In genomic region chr7:73342645-73343044, GRCh38 we compare ENCODE assay signal across 9 cellular contexts. TPM values are rescaled to one million over a fixed set of nuclear protein-coding genes. Genes with fewer than 3 reads are reported as not detected.
A peak's percentile ranks its signal among the peaks of the same experiment; 100 is the strongest.
DNase-seq lines count a peak whose midpoint lies in the region; ATAC-seq and TF ChIP-seq lines count a peak whose summit lies in the region.
"Had no signal": no experiment of that assay in that cellular context is flagged by ENCODE, and none has a peak within 500 bp of the region (broad histone marks: within the 10 kb centered on the region; RNA-seq: fewer than 3 reads in every experiment).

No MANE protein-coding gene starts in this region.

- H3K9me3 ChIP-seq in right atrium auricular region, result no peaks in the 10 kb centered on the region
- no peaks in the 10 kb centered on the region for H3K9me3 ChIP-seq in mammary epithelial cell (replicated peaks; ENCODE audit: insufficient read depth, low read length)
- H3K9me3 ChIP-seq in lung (ENCODE audit: control insufficient read depth in 2 of 2, insufficient read depth in 1 of 2, low read length in 1 of 2), result no peaks in the 10 kb centered on the region
- H3K9me3 ChIP-seq in suprapubic skin, result no peaks in the 10 kb centered on the region

- H3K4me1 ChIP-seq in right atrium auricular region (no peaks in the 10 kb centered on the region), mammary epithelial cell (ENCODE audit: insufficient read depth, low read length) (no peaks in the 10 kb centered on the region), lung (ENCODE audit: control insufficient read depth in 2 of 2, insufficient read depth in 2 of 2, low read length in 2 of 2) (no peaks in the 10 kb centered on the region), suprapubic skin (peaks cover 5% of the 10 kb centered on the region)

- no peaks in the 10 kb centered on the region for H3K27me3 ChIP-seq in right atrium auricular region
- no peaks in the 10 kb centered on the region for H3K27me3 ChIP-seq in mammary epithelial cell (ENCODE audit: insufficient read depth, low read length)
- H3K27me3 ChIP-seq in lung (ENCODE audit: control insufficient read depth, insufficient read depth), result no peaks in the 10 kb centered on the region
- peaks cover 9% of the 10 kb centered on the region for H3K27me3 ChIP-seq in suprapubic skin

- TF ChIP-seq CTCF in right atrium auricular region (IDR thresholded peaks at IDR 0.05) (peak in 1 of 2 donors; percentile 63), mammary epithelial cell (conservative IDR thresholded peaks at IDR 0.05 in 1 of 2, IDR thresholded peaks at IDR 0.05 in 1 of 2; ENCODE audit: extremely low read depth in 1 of 2, insufficient read depth in 1 of 2, low read depth in 1 of 2, low read length in 2 of 2) (peak; percentile 16 to 59), lung (IDR thresholded peaks at IDR 0.05; ENCODE audit: control extremely low read depth, extremely low read depth) (peak; percentile 11), suprapubic skin (IDR thresholded peaks at IDR 0.05) (no peak)

- BruUV-seq in mammary epithelial cell (replicated peaks; lab: Mats Ljungman, UMichigan), result no TSS peak

- H3K4me3 ChIP-seq in right atrium auricular region (no peak overlapping the region), mammary epithelial cell (replicated peaks in 1 of 3; ENCODE audit: insufficient read depth in 1 of 3, low read depth in 2 of 3, low read length in 3 of 3) (no peak overlapping the region), lung (no peak overlapping the region), suprapubic skin (no peak overlapping the region)
- H3K4me3 ChIP-seq: SK-N-MC had no signal

- H3K4me2 ChIP-seq in mammary epithelial cell (ENCODE audit: insufficient read depth, low read depth, low read length), result peak overlapping the region; percentile 51

- H4K20me1 ChIP-seq in mammary epithelial cell (ENCODE audit: insufficient read depth, low read length), result no peaks in the 10 kb centered on the region

- H3K9ac ChIP-seq in mammary epithelial cell (ENCODE audit: insufficient read depth, low read length), result no peak overlapping the region

- no peak for TF ChIP-seq POLR2A in suprapubic skin (IDR thresholded peaks at IDR 0.05)

- peak; percentile 84 for ATAC-seq in Right ventricle myocardium superior (ENCODE audit: poor library complexity)
- no peak for ATAC-seq in lung (ENCODE audit: insufficient read depth, low FRiP score)

- intact Hi-C loops in Right ventricle myocardium superior (cut with DNase I), result loop anchor here (5.0 kb wide), 1 partner anchor 110 kb away; no protein-coding TSS in a partner anchor
- intact Hi-C loops in mammary epithelial cell (cut with micrococcal nuclease), result loop anchor here (1.0 to 5.0 kb wide), 2 partner anchors 109 to 390 kb away; no protein-coding TSS in a partner anchor

- dilution Hi-C loops in mammary epithelial cell (cut with HindIII; ENCODE audit: low sequenced_read_pairs), result loop anchor here (5.0 kb wide), 1 partner anchor 60 kb away; no protein-coding TSS in a partner anchor

- H3K36me3 ChIP-seq in right atrium auricular region (no peaks in the 10 kb centered on the region), mammary epithelial cell (ENCODE audit: insufficient read depth, low read length) (no peaks in the 10 kb centered on the region), lung (ENCODE audit: control insufficient read depth in 2 of 2, insufficient read depth in 2 of 2, low read length in 2 of 2) (no peaks in the 10 kb centered on the region), suprapubic skin (no peaks in the 10 kb centered on the region)

- 2% methylated on average over 6 of the region's 8 CpGs for WGBS in mammary epithelial cell (ENCODE audit: low coverage, missing lambda C conversion rate)
- WGBS in lung, 2 donors, result 42 to 65% methylated on average over 8 of the region's 8 CpGs
- 42% methylated on average over 8 of the region's 8 CpGs for WGBS in suprapubic skin

- CTCF ChIA-PET in mammary epithelial cell (lab: Charles Lee; ENCODE audit: low non-redundant PET), result interaction anchor here (0.6 to 0.9 kb wide), 2 partner anchors 109 to 179 kb away, joined by 3 to 8 read pairs; no protein-coding TSS in a partner anchor

- no peak overlapping the region for H3K27ac ChIP-seq in right atrium auricular region
- no peak overlapping the region for H3K27ac ChIP-seq in mammary epithelial cell (ENCODE audit: insufficient read depth, low read depth, low read length)
- H3K27ac ChIP-seq in lung (ENCODE audit: low read depth in 1 of 2, low read length in 1 of 2), result no peak overlapping the region
- H3K27ac ChIP-seq in suprapubic skin, result no peak overlapping the region
- H3K27ac ChIP-seq: SK-N-MC had no signal

- DNase-seq in Right ventricle myocardium superior (no peak), right atrium auricular region (ENCODE audit: low spot score) (no peak), mammary epithelial cell (peak; percentile 38), lung (ENCODE audit: low spot score) (no peak), suprapubic skin (ENCODE audit: low spot score in 2 of 2) (no peak), CD1c-positive myeloid dendritic cell (ENCODE audit: extremely low spot score) (no peak), NCI-H774 (lab: John Stamatoyannopoulos, UW) (no peak)
- DNase-seq in stimulated activated CD4-positive, alpha-beta T cell treated with anti-CD3 and anti-CD28 coated beads, Interleukin-2, amount 100 ng/mL, for 48 hours, result no peak

- in situ Hi-C loops in mammary epithelial cell (cut with MboI; ENCODE audit: low sequenced_read_pairs in 2 of 2), result no loop called here

- peak overlapping the region; percentile 85 for H2AFZ ChIP-seq in mammary epithelial cell (ENCODE audit: low read depth, low read length)

- TF ChIP-seq EP300 in suprapubic skin (IDR thresholded peaks at IDR 0.05), result no peak

- no peaks in the 10 kb centered on the region for H3K79me2 ChIP-seq in mammary epithelial cell (ENCODE audit: insufficient read depth, low read length)

RNA-seq across cellular contexts. Expression of gene FKBP6, which starts 14.7 kb away (rescaled TPM):
- not detected for total RNA-seq in Right ventricle myocardium superior
- not detected for total RNA-seq in right atrium auricular region
- not detected for total RNA-seq in mammary epithelial cell
- 0.07 TPM for polyA plus RNA-seq in mammary epithelial cell
- polyA minus RNA-seq in mammary epithelial cell, result not detected
- total RNA-seq in lung, result 1 to 10 TPM in 1 of 2 donors, not detected in 1; 1.5 TPM
- under 1 TPM in 1 of 2 donors, not detected in 1; 0.08 TPM for polyA plus RNA-seq in lung
- total RNA-seq in suprapubic skin, result not detected

RNA-seq across cellular contexts. Expression of gene TRIM50, which starts 14.8 kb away (rescaled TPM):
- total RNA-seq in Right ventricle myocardium superior, result 0.51 TPM
- not detected for total RNA-seq in right atrium auricular region
- under 1 TPM in 1 of 2 donors, not detected in 1; under 0.01 TPM for total RNA-seq in mammary epithelial cell
- not detected for polyA plus RNA-seq in mammary epithelial cell
- not detected for polyA minus RNA-seq in mammary epithelial cell
- total RNA-seq in lung, result under 1 TPM in 1 of 2 donors, not detected in 1; 0.34 TPM
- under 1 TPM; 0.02 to 0.08 TPM for polyA plus RNA-seq in lung
- under 1 TPM in 1 of 4 donors, not detected in 3; 0.30 TPM for total RNA-seq in suprapubic skin

RNA-seq across cellular contexts. Expression of gene NSUN5, which starts 34.0 kb away (rescaled TPM):
- total RNA-seq in Right ventricle myocardium superior, result 16.2 TPM
- total RNA-seq in right atrium auricular region, result 10 to 100 TPM; 13.0 to 15.8 TPM
- 10 to 100 TPM; 20.3 to 39.1 TPM for total RNA-seq in mammary epithelial cell
- polyA plus RNA-seq in mammary epithelial cell, result 31.4 TPM
- 15.3 TPM for polyA minus RNA-seq in mammary epithelial cell
- total RNA-seq in lung, result 10 to 100 TPM; 14.9 to 30.1 TPM
- 10 to 100 TPM; 25.4 to 35.3 TPM for polyA plus RNA-seq in lung
- 10 to 100 TPM; 25.6 to 38.0 (median 33.7) TPM for total RNA-seq in suprapubic skin

Comparison
In these comparisons a context has a peak if more than half of its experiments do, and no peak if none do; other contexts are left out.
1. CTCF ChIP-seq: peak in mammary epithelial cell (2 of 2) and lung (single experiment); none in suprapubic skin (0 of 2).